In genomic region chr4:72505314-72505744, GRCh38 we compare ENCODE assay signal across 8 cellular contexts.
DNase-seq lines count a peak whose midpoint lies in the region; ATAC-seq and TF ChIP-seq lines count a peak whose summit lies in the region.

No MANE protein-coding gene starts in this region.

- H3K4me3 ChIP-seq in gastroesophageal sphincter, result no peak overlapping the region

- no peak for TF ChIP-seq EP300 in gastroesophageal sphincter (IDR thresholded peaks at IDR 0.05)

- H3K4me1 ChIP-seq in gastroesophageal sphincter, result no peaks in the 10 kb centered on the region

- no peak overlapping the region for H3K27ac ChIP-seq in gastroesophageal sphincter

- H3K9me3 ChIP-seq in gastroesophageal sphincter, result no peaks in the 10 kb centered on the region

- no peak for TF ChIP-seq POLR2A in gastroesophageal sphincter (IDR thresholded peaks at IDR 0.05)

- TF ChIP-seq CTCF in GM20000 (IDR thresholded peaks at IDR 0.05; ENCODE audit: extremely low read depth, missing control alignments) (no peak), gastroesophageal sphincter (IDR thresholded peaks at IDR 0.05) (peak; percentile 34 to 69 (median 48))

- peak; percentile 89 for ATAC-seq in HG03571 (IDR thresholded peaks at IDR 0.05; ENCODE audit: unreplicated experiment)
- ATAC-seq in SK-N-SH treated with all-trans-retinoic acid at 6 μM for 48 hours, result peak; percentile 98
- peak; percentile 39 for ATAC-seq in gastroesophageal sphincter

- DNase-seq in EL, result peak; percentile 61
- peak; percentile 29 for DNase-seq in GM20000 (ENCODE audit: low spot score)
- peak; percentile 73 for DNase-seq in renal cortical epithelial cell (ENCODE audit: low read depth)
- no peak for DNase-seq in putamen (ENCODE audit: low spot score)
- no peak for DNase-seq in ureter (ENCODE audit: low spot score)

- no peaks in the 10 kb centered on the region for H3K27me3 ChIP-seq in gastroesophageal sphincter

- WGBS in gastroesophageal sphincter (ENCODE audit: low coverage in 1 of 2), 2 donors, result 17% methylated on average over 2 of the region's 3 CpGs; no CpG with 5 or more reads in 1 of the 2 donors

- H3K36me3 ChIP-seq in gastroesophageal sphincter, result no peaks in the 10 kb centered on the region

TF ChIP-seq in SK-N-SH treated with all-trans-retinoic acid at 6 μM for 48 hours, 23 proteins besides CTCF, POLR2A, EP300 and RAD21:
- TF ChIP-seq PATZ1 (CRISPR knock-in tag; IDR thresholded peaks at IDR 0.05; ENCODE audit: borderline replicate concordance) (no peak), ZNF565 (CRISPR knock-in tag; conservative IDR thresholded peaks at IDR 0.05; ENCODE audit: low read depth) (no peak), TCF4 (CRISPR knock-in tag; IDR thresholded peaks at IDR 0.05; ENCODE audit: borderline replicate concordance) (no peak), ARNTL (CRISPR knock-in tag; IDR thresholded peaks at IDR 0.05; ENCODE audit: borderline replicate concordance, low read depth) (no peak), CREB5 (CRISPR knock-in tag; IDR thresholded peaks at IDR 0.05; ENCODE audit: low read depth) (no peak), OSR1 (CRISPR knock-in tag; IDR thresholded peaks at IDR 0.05) (no peak), CSDC2 (CRISPR knock-in tag; IDR thresholded peaks at IDR 0.05) (no peak), GLIS3 (CRISPR knock-in tag; IDR thresholded peaks at IDR 0.05) (no peak), BACH2 (CRISPR knock-in tag; IDR thresholded peaks at IDR 0.05; ENCODE audit: borderline replicate concordance) (no peak), ZC3H10 (CRISPR knock-in tag; IDR thresholded peaks at IDR 0.05) (no peak), ISL1 (CRISPR knock-in tag; IDR thresholded peaks at IDR 0.05) (no peak), ZNF70 (CRISPR knock-in tag; IDR thresholded peaks at IDR 0.05) (no peak), ZNF8 (CRISPR knock-in tag; IDR thresholded peaks at IDR 0.05) (no peak), ZFP30 (CRISPR knock-in tag; IDR thresholded peaks at IDR 0.05) (no peak), ZFP3 (CRISPR knock-in tag; IDR thresholded peaks at IDR 0.05) (no peak), ESRRG (CRISPR knock-in tag; IDR thresholded peaks at IDR 0.05) (no peak), TSHZ2 (CRISPR knock-in tag; IDR thresholded peaks at IDR 0.05) (no peak)

Comparison
In these comparisons a context has a peak if more than half of its experiments do, and no peak if none do; other contexts are left out.
1. DNase-seq: peak in EL (single experiment), GM20000 (single experiment) and renal cortical epithelial cell (single experiment); none in putamen (single experiment) and ureter (single experiment).
2. ATAC-seq: peak in every context shown above with its lines; median percentile 98 in SK-N-SH treated with all-trans-retinoic acid at 6 μM for 48 hours; 89 in HG03571; 39 in gastroesophageal sphincter.